In the genomic region with DNA sequence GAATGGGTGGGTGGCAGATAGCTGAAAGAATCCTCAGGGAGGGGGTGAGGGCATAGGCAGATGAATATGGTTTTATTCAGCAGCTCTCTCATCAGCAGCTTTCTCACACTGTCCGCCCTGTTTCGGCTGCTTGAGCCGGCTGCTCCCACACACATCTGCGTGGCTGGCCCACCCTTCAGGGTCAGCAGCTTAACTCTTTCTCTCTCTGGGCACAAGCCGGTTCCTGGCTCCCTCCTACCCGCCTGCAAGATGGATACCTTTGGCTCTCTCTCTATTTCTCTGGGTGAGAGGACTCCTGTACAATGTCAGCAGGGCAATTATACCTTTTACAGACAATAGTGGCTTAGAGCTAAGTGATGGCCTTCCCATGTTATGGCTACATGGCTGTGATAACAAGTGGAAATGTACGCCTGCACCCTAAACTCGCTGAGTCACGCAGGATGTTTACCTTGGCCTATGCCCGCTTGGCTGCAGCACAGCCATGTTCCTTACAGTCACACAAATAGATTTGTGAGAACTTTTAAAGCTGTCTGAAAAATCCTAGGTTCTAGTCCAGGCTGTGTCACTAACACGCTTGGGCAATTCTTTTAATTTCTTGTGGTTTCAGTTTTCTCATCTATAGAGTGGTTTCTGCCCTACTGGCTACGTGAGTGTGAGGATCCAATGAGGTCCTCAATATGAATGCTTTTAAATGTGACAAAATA, we compare ENCODE assay signal across 12 cellular contexts. TPM values are rescaled to one million over a fixed set of nuclear protein-coding genes. Genes with fewer than 3 reads are reported as not detected.
DNase-seq lines count a peak whose midpoint lies in the region; ATAC-seq and TF ChIP-seq lines count a peak whose summit lies in the region.
"Had no signal": no experiment of that assay in that cellular context is flagged by ENCODE, and none has a peak within 500 bp of the region (broad histone marks: within the 10 kb centered on the region; RNA-seq: fewer than 3 reads in every experiment).

No MANE protein-coding gene starts in this region.

- ATAC-seq in GM19467 (IDR thresholded peaks at IDR 0.05; ENCODE audit: unreplicated experiment) = peak; percentile 67
- ATAC-seq in HG03521 (IDR thresholded peaks at IDR 0.05; ENCODE audit: unreplicated experiment) = peak; percentile 47
- ATAC-seq in esophagus mucosa = peak; percentile 47
- ATAC-seq in CD8-positive, alpha-beta T cell = no peak

- H3K9me3 ChIP-seq in CD8-positive, alpha-beta T cell (ENCODE audit: low read length) = no peaks in the 10 kb centered on the region

- no peak overlapping the region for H3K4me3 Mint-ChIP-seq in CD8-positive, alpha-beta T cell

- H3K4me1 ChIP-seq in ACC112 (ENCODE audit: control insufficient read depth, insufficient read depth, low read length, unreplicated experiment) = peaks cover 13% of the 10 kb centered on the region
- no peaks in the 10 kb centered on the region for H3K4me1 ChIP-seq in CD8-positive, alpha-beta T cell (ENCODE audit: insufficient read depth, low read length)

- intact Hi-C loops in CD8-positive, alpha-beta T cell (cut with DNase I, micrococcal nuclease) = no loop called here

- DNase-seq in midbrain (lab: John Stamatoyannopoulos, UW) (no peak), NOMO-1 treated with DMSO at 0.1 percent for 48 hours (lab: John Stamatoyannopoulos, UW; ENCODE audit: unreplicated experiment) (no peak), hippocampal formation (lab: John Stamatoyannopoulos, UW) (no peak)
- no peak for DNase-seq in CD8-positive, alpha-beta T cell
- DNase-seq: C1 segment of cervical spinal cord; stimulated activated CD4-positive, alpha-beta T cell treated with anti-CD3 and anti-CD28 coated beads, Interleukin-2, amount 100 ng/mL, for 48 hours had no signal

- peak overlapping the region; percentile 94 for H2AFZ ChIP-seq in ACC112 (ENCODE audit: low read length, unreplicated experiment)

- no peaks in the 10 kb centered on the region for H3K36me3 Mint-ChIP-seq in CD8-positive, alpha-beta T cell

- TF ChIP-seq CTCF in CD8-positive, alpha-beta T cell (IDR thresholded peaks at IDR 0.05) = no peak

- H3K4me1 Mint-ChIP-seq in CD8-positive, alpha-beta T cell (ENCODE audit: low read depth) = no peaks in the 10 kb centered on the region

- H3K27me3 Mint-ChIP-seq in CD8-positive, alpha-beta T cell (ENCODE audit: low read depth) = peaks cover 6% of the 10 kb centered on the region

- no peak overlapping the region for H3K4me3 ChIP-seq in ACC112 (ENCODE audit: low read depth, low read length)
- no peak overlapping the region for H3K4me3 ChIP-seq in CD8-positive, alpha-beta T cell (ENCODE audit: low read depth, low read length)

- H3K27ac ChIP-seq in ACC112 (ENCODE audit: low read depth, low read length) = peak overlapping the region; percentile 35; the same call in 1 of the 2 replicates
- no peak overlapping the region for H3K27ac ChIP-seq in CD8-positive, alpha-beta T cell (ENCODE audit: low read depth, low read length)

- H3K27ac Mint-ChIP-seq in CD8-positive, alpha-beta T cell = no peak overlapping the region
- H3K27ac Mint-ChIP-seq: activated T-helper 2 cell treated with anti-CD3 and anti-CD28 coated beads, Interferon-gamma antibody, Interleukin-2, Interleukin-4, amounts not matched to agents 10 μg/mL and 5 μg/mL and 100 μg/mL, durations not matched to agents 14 hours and 24 hours and 36 hours had no signal

- CTCF ChIA-PET in CD8-positive, alpha-beta T cell (lab: Charles Lee) = interaction anchor here (0.8 to 2.4 kb wide), 2 partner anchors 8 to 106 kb away, joined by 3 to 8 read pairs; no protein-coding TSS in a partner anchor

- no peaks in the 10 kb centered on the region for H3K27me3 ChIP-seq in ACC112 (ENCODE audit: insufficient read depth, low read length)
- no peaks in the 10 kb centered on the region for H3K27me3 ChIP-seq in CD8-positive, alpha-beta T cell (ENCODE audit: insufficient read depth, low read length)

- POLR2A ChIA-PET in CD8-positive, alpha-beta T cell (lab: Charles Lee) = no interaction called here

- no peaks in the 10 kb centered on the region for H3K79me2 ChIP-seq in ACC112 (ENCODE audit: control insufficient read depth, insufficient read depth, low read length, unreplicated experiment)

- no peaks in the 10 kb centered on the region for H3K9me3 Mint-ChIP-seq in CD8-positive, alpha-beta T cell
- H3K9me3 Mint-ChIP-seq: activated T-helper 2 cell treated with anti-CD3 and anti-CD28 coated beads, Interferon-gamma antibody, Interleukin-2, Interleukin-4, amounts not matched to agents 10 μg/mL and 5 μg/mL and 100 μg/mL, durations not matched to agents 14 hours and 24 hours and 36 hours had no signal

- no peaks in the 10 kb centered on the region for H3K36me3 ChIP-seq in ACC112 (ENCODE audit: insufficient read depth, low read length)
- no peaks in the 10 kb centered on the region for H3K36me3 ChIP-seq in CD8-positive, alpha-beta T cell (ENCODE audit: insufficient read depth, low read length)

RNA-seq across cellular contexts. Expression of a gene that starts 4.1 kb away (rescaled TPM):
- not detected for total RNA-seq in esophagus mucosa
- total RNA-seq in CD8-positive, alpha-beta T cell = not detected
- total RNA-seq: activated T-helper 2 cell treated with anti-CD3 and anti-CD28 coated beads, Interferon-gamma antibody, Interleukin-2, Interleukin-4, amounts not matched to agents 10 μg/mL and 5 μg/mL and 100 μg/mL, durations not matched to agents 14 hours and 24 hours and 36 hours; urinary bladder had no signal
